Comparison of ENCODE assay signal across 9 cellular contexts in genomic region chr17:59846391-59847165, GRCh38. TPM values are rescaled to one million over a fixed set of nuclear protein-coding genes. Genes with fewer than 3 reads are reported as not detected.
DNase-seq lines count a peak whose midpoint lies in the region; FAIRE-seq and TF ChIP-seq lines count a peak whose summit lies in the region.
"Had no signal": no experiment of that assay in that cellular context is flagged by ENCODE, and none has a peak within 500 bp of the region (broad histone marks: within the 10 kb centered on the region; RNA-seq: fewer than 3 reads in every experiment).

No MANE protein-coding gene starts in this region.

- FAIRE-seq in H54 (lab: Jason Lieb, UNC) (peak; percentile 57), astrocyte (lab: Jason Lieb, UNC) (no peak), kidney (lab: Jason Lieb, UNC) (no peak)
- FAIRE-seq: colon had no signal

- intact Hi-C loops in kidney (cut with DNase I), result no loop called here

- H3K36me3 ChIP-seq in astrocyte (ENCODE audit: insufficient read depth, low read length) (peaks cover 6% of the 10 kb centered on the region), kidney (ENCODE audit: control insufficient read depth in 1 of 2, insufficient read depth in 2 of 2, low read length in 2 of 2) (no peaks in the 10 kb centered on the region)

- H3K36me3 Mint-ChIP-seq in astrocyte (ENCODE audit: low read depth, unreplicated experiment), result peaks cover 6% of the 10 kb centered on the region

- peak; percentile 19; the same call in 1 of the 2 replicates for TF ChIP-seq POLR2A in H54 (IDR thresholded peaks at IDR 0.05; ENCODE audit: low read depth, low read length)

- no peaks in the 10 kb centered on the region for H3K27me3 ChIP-seq in astrocyte (ENCODE audit: insufficient read depth, low read length)

- H3K9me3 Mint-ChIP-seq in astrocyte (ENCODE audit: unreplicated experiment), result no peaks in the 10 kb centered on the region

- H3K4me1 ChIP-seq in astrocyte (ENCODE audit: insufficient read depth, low read length) (peaks cover 24% of the 10 kb centered on the region), kidney (ENCODE audit: control insufficient read depth in 1 of 2, insufficient read depth in 1 of 2, low read depth in 1 of 2, low read length in 2 of 2) (peaks cover 17 to 18% of the 10 kb centered on the region in 2 donors)

- no peaks in the 10 kb centered on the region for H4K20me1 ChIP-seq in astrocyte (ENCODE audit: insufficient read depth, low read length)

- peak overlapping the region; percentile 38 for H3K4me2 ChIP-seq in astrocyte (ENCODE audit: low read length)

- H3K4me3 ChIP-seq in astrocyte (ENCODE audit: insufficient read depth, low read depth, low read length) (no peak overlapping the region), kidney (ENCODE audit: low read length in 2 of 2) (no peak overlapping the region)

- H3K9me3 ChIP-seq in astrocyte (ENCODE audit: insufficient read depth, low read depth, low read length) (no peaks in the 10 kb centered on the region), kidney (ENCODE audit: control insufficient read depth in 1 of 2, low read length in 2 of 2) (no peaks in the 10 kb centered on the region)

- no peak for TF ChIP-seq CTCF in astrocyte (IDR thresholded peaks at IDR 0.05; ENCODE audit: insufficient read depth, low read depth, low read length)
- no peak for TF ChIP-seq CTCF in kidney (IDR thresholded peaks at IDR 0.05; ENCODE audit: borderline replicate concordance, extremely low read depth, insufficient read depth)
- peak; percentile 22 for TF ChIP-seq CTCF in subcutaneous adipose tissue (IDR thresholded peaks at IDR 0.05; ENCODE audit: low read depth)

- H2AFZ ChIP-seq in astrocyte (ENCODE audit: low read depth, low read length), result no peak overlapping the region

- H3K79me2 ChIP-seq in astrocyte (ENCODE audit: insufficient read depth, low read length), result peaks cover 7% of the 10 kb centered on the region

- H3K27ac ChIP-seq in astrocyte (ENCODE audit: low read depth, low read length), result peak overlapping the region; percentile 80
- peak overlapping the region; percentile 78 to 89 for H3K27ac ChIP-seq in kidney (ENCODE audit: low read depth in 2 of 2, low read length in 2 of 2)

- DNase-seq in NCI-H1092 treated with DMSO at 0.1 percent for 48 hours (lab: John Stamatoyannopoulos, UW) (peak; percentile 29), NCI-H1092 (lab: John Stamatoyannopoulos, UW) (no peak), H54 (ENCODE audit: insufficient read length, low spot score) (no peak), NCI-H2196 treated with DMSO at 0.1 percent for 48 hours (lab: John Stamatoyannopoulos, UW; ENCODE audit: unreplicated experiment) (peak; percentile 86), astrocyte (ENCODE audit: low read depth) (peak; percentile 90), kidney (peak; percentile 72), midbrain (lab: John Stamatoyannopoulos, UW) (no peak)

- H3K27me3 Mint-ChIP-seq in astrocyte (ENCODE audit: low read depth, unreplicated experiment), result no peaks in the 10 kb centered on the region

- H3K4me3 Mint-ChIP-seq in astrocyte (ENCODE audit: unreplicated experiment), result no peak overlapping the region

- H3K4me1 Mint-ChIP-seq in astrocyte (ENCODE audit: low read depth, unreplicated experiment), result peaks cover 28% of the 10 kb centered on the region

- H3K27ac Mint-ChIP-seq in astrocyte (ENCODE audit: unreplicated experiment), result peak overlapping the region; percentile 90

- H3K9ac ChIP-seq in astrocyte (ENCODE audit: low read length) (peak overlapping the region; percentile 100), kidney (ENCODE audit: low read length in 2 of 2) (peak overlapping the region; percentile 17 to 46)

RNA-seq across cellular contexts. Expression of gene TUBD1, which starts 46.2 kb away (rescaled TPM):
- 9.0 and 9.2 TPM in 2 replicates for total RNA-seq in astrocyte
- total RNA-seq in kidney, result 11.9 TPM
- polyA plus RNA-seq in kidney (ENCODE audit: insufficient read depth, low read depth, low replicate concordance), result 6.8 TPM
- 10 to 100 TPM in 2 of 4 donors, 1 to 10 TPM in 2; 5.5 to 13.4 (median 9.7) TPM for total RNA-seq in subcutaneous adipose tissue

RNA-seq across cellular contexts. Expression of gene RPS6KB1, which starts 46.3 kb away (rescaled TPM):
- 33.4 and 41.7 TPM in 2 replicates for total RNA-seq in astrocyte
- 34.8 TPM for total RNA-seq in kidney
- polyA plus RNA-seq in kidney (ENCODE audit: insufficient read depth, low read depth, low replicate concordance), result 10.5 TPM
- 10 to 100 TPM; 26.5 to 45.5 (median 35.0) TPM for total RNA-seq in subcutaneous adipose tissue

Comparison
In these comparisons a context has a peak if more than half of its experiments do, and no peak if none do; other contexts are left out.
1. DNase-seq: peak in NCI-H1092 treated with DMSO at 0.1 percent for 48 hours (single experiment), NCI-H2196 treated with DMSO at 0.1 percent for 48 hours (single experiment), astrocyte (single experiment) and kidney (single experiment); none in NCI-H1092 (single experiment), H54 (single experiment) and midbrain (single experiment).